In genomic region chr4:128286474-128287158, GRCh38 we compare ENCODE assay signal across 8 cellular contexts. TPM values are rescaled to one million over a fixed set of nuclear protein-coding genes. Genes with fewer than 3 reads are reported as not detected.
DNase-seq lines count a peak whose midpoint lies in the region; ATAC-seq and TF ChIP-seq lines count a peak whose summit lies in the region.

No MANE protein-coding gene starts in this region.

- H3K9ac ChIP-seq in BLaER1, result peak overlapping the region; percentile 83
- H3K9ac ChIP-seq in mesendoderm (ENCODE audit: low read length), result peak overlapping the region; percentile 86

- peaks cover 1% of the 10 kb centered on the region for H3K79me1 ChIP-seq in mesendoderm (ENCODE audit: low read length)

- H2AK5ac ChIP-seq in mesendoderm (ENCODE audit: low read length), result no peak overlapping the region

- ATAC-seq in GM18517 (IDR thresholded peaks at IDR 0.05; ENCODE audit: unreplicated experiment) (peak; percentile 32), upper lobe of left lung (ENCODE audit: low FRiP score in 2 of 2) (no peak)

- H3K23ac ChIP-seq in mesendoderm (ENCODE audit: low read length), result peak overlapping the region; percentile 52

- H3K4me2 ChIP-seq in BLaER1 (peak overlapping the region; percentile 82), mesendoderm (ENCODE audit: low read length) (peak overlapping the region; percentile 84)

- H3K27ac ChIP-seq in BLaER1, result peak overlapping the region; percentile 71
- H3K27ac ChIP-seq in HL-60 (replicated peaks), result peak overlapping the region; percentile 87
- peak overlapping the region; percentile 74 for H3K27ac ChIP-seq in SJCRH30
- peak overlapping the region; percentile 87 for H3K27ac ChIP-seq in mesendoderm (ENCODE audit: low read depth, low read length)
- H3K27ac ChIP-seq in upper lobe of left lung, result peak overlapping the region; percentile 89 to 96 (median 94)

- H3K27me3 Mint-ChIP-seq in chondrocyte (ENCODE audit: low read depth), result no peaks in the 10 kb centered on the region

- H4K5ac ChIP-seq in mesendoderm (ENCODE audit: low read length), result no peak overlapping the region

- H2BK120ac ChIP-seq in mesendoderm (ENCODE audit: low read depth, low read length), result no peak overlapping the region

- WGBS in mesendoderm (ENCODE audit: extremely low coverage, insufficient coverage, low lambda C conversion rate), result no CpG with 5 or more reads among the region's 14 CpGs
- 1 to 3% methylated on average over 14 of the region's 14 CpGs for WGBS in upper lobe of left lung, 2 donors

- H4K20me1 ChIP-seq in BLaER1, result peaks cover 37% of the 10 kb centered on the region

- TF ChIP-seq EP300 in upper lobe of left lung (IDR thresholded peaks at IDR 0.05), result no peak

- peak overlapping the region; percentile 90 for H4K8ac ChIP-seq in mesendoderm (ENCODE audit: low read depth, low read length)

- peak overlapping the region; percentile 22 for H3K4ac ChIP-seq in mesendoderm (ENCODE audit: low read depth, low read length)

- H3K4me3 Mint-ChIP-seq in chondrocyte (ENCODE audit: unreplicated experiment), result peak overlapping the region; percentile 96

- DNase-seq in HL-60 (ENCODE audit: low read depth in 1 of 2, low spot score in 1 of 2), result peak; percentile 31 to 34
- DNase-seq in SJCRH30, result peak in 1 of 2 experiments; percentile 40
- no peak for DNase-seq in chondrocyte (ENCODE audit: low spot score)
- DNase-seq in mesendoderm, result peak; percentile 61
- DNase-seq in upper lobe of left lung, result no peak
- DNase-seq in GOT3 (lab: John Stamatoyannopoulos, UW), result no peak

- peak overlapping the region; percentile 96 for H3K27ac Mint-ChIP-seq in chondrocyte (ENCODE audit: unreplicated experiment)

- H3K4me3 ChIP-seq in BLaER1 (peak overlapping the region; percentile 80), HL-60 (replicated peaks; ENCODE audit: insufficient read depth, low read length) (peak overlapping the region; percentile 76), SJCRH30 (peak overlapping the region; percentile 69), mesendoderm (ENCODE audit: low read length) (peak overlapping the region; percentile 86), upper lobe of left lung (peak overlapping the region; percentile 87 to 93 (median 90))

- TF ChIP-seq CTCF in HL-60 (IDR thresholded peaks at IDR 0.05; ENCODE audit: insufficient read depth, low read length), result no peak
- TF ChIP-seq CTCF in chondrocyte (IDR thresholded peaks at IDR 0.05), result no peak
- no peak for TF ChIP-seq CTCF in upper lobe of left lung (IDR thresholded peaks at IDR 0.05)

- H3K36me3 ChIP-seq in BLaER1, result peaks cover 23% of the 10 kb centered on the region
- peaks cover 13% of the 10 kb centered on the region for H3K36me3 ChIP-seq in SJCRH30
- no peaks in the 10 kb centered on the region for H3K36me3 ChIP-seq in mesendoderm (ENCODE audit: control insufficient read depth, insufficient read depth, low read length)
- H3K36me3 ChIP-seq in upper lobe of left lung, result no peaks in the 10 kb centered on the region

- peaks cover 32% of the 10 kb centered on the region for H3K79me2 ChIP-seq in mesendoderm (ENCODE audit: control insufficient read depth, insufficient read depth, low read length)

- peaks cover 12% of the 10 kb centered on the region; the same call in 1 of the 2 replicates for H3K9me3 ChIP-seq in BLaER1
- no peaks in the 10 kb centered on the region for H3K9me3 ChIP-seq in SJCRH30 (replicated peaks)
- no peaks in the 10 kb centered on the region for H3K9me3 ChIP-seq in upper lobe of left lung

- no peaks in the 10 kb centered on the region for H3K27me3 ChIP-seq in BLaER1
- no peaks in the 10 kb centered on the region for H3K27me3 ChIP-seq in HL-60 (ENCODE audit: insufficient read depth, poor library complexity, severe bottlenecking)
- no peaks in the 10 kb centered on the region for H3K27me3 ChIP-seq in SJCRH30
- H3K27me3 ChIP-seq in mesendoderm (ENCODE audit: insufficient read depth, low read length, poor library complexity), result no peaks in the 10 kb centered on the region
- H3K27me3 ChIP-seq in upper lobe of left lung, result no peaks in the 10 kb centered on the region

- peaks cover 48% of the 10 kb centered on the region for H3K4me1 Mint-ChIP-seq in chondrocyte (ENCODE audit: low read depth)

- peaks cover 7% of the 10 kb centered on the region for H3K36me3 Mint-ChIP-seq in chondrocyte (ENCODE audit: low read depth)

- H2BK15ac ChIP-seq in mesendoderm (replicated peaks; ENCODE audit: low read depth), result no peak overlapping the region

- peak overlapping the region; percentile 90 for H3K56ac ChIP-seq in mesendoderm (ENCODE audit: low read length)

- H2BK5ac ChIP-seq in mesendoderm (ENCODE audit: low read length), result no peak overlapping the region

- TF ChIP-seq POLR2A in upper lobe of left lung (IDR thresholded peaks at IDR 0.05), result no peak

- H3K18ac ChIP-seq in mesendoderm (ENCODE audit: low read length), result peak overlapping the region; percentile 91

- no peaks in the 10 kb centered on the region for H3K9me3 Mint-ChIP-seq in chondrocyte (ENCODE audit: low read depth)

- H3K4me1 ChIP-seq in BLaER1, result peaks cover 26% of the 10 kb centered on the region
- H3K4me1 ChIP-seq in SJCRH30, result peaks cover 8% of the 10 kb centered on the region
- H3K4me1 ChIP-seq in mesendoderm (ENCODE audit: control insufficient read depth, low read depth, low read length), result no peaks in the 10 kb centered on the region
- H3K4me1 ChIP-seq in upper lobe of left lung, result peaks cover 11 to 37% (median 24%) of the 10 kb centered on the region in 4 donors

RNA-seq across cellular contexts. Expression of gene PGRMC2, which starts 1.0 kb away (rescaled TPM):
- total RNA-seq in SJCRH30 (2014; rRNA removed; shearing (Covaris generic)), result 17.9 and 20.2 TPM in 2 replicates
- total RNA-seq in chondrocyte, result 136 to 138 TPM (median 136 TPM) in 3 replicates
- 48.1 TPM for polyA plus RNA-seq in mesendoderm (2013, experiment 1 of 2)
- polyA plus RNA-seq in mesendoderm (2013, experiment 2 of 2), result 47.8 TPM
- total RNA-seq in upper lobe of left lung, result 10 to 100 TPM in 4 of 6 donors, 1 to 10 TPM in 2; 6.3 to 56.0 (median 36.5) TPM

Comparison
In these comparisons a context has a peak if more than half of its experiments do, and no peak if none do; other contexts are left out.
1. DNase-seq: peak in HL-60 (2 of 2) and mesendoderm (single experiment); none in chondrocyte (single experiment), upper lobe of left lung (0 of 2) and GOT3 (single experiment).
2. Peak in every context shown above with its lines, with median percentiles within 50 percentile points of each other: H3K27ac ChIP-seq and H3K4me3 ChIP-seq.